Comparison of ENCODE assay signal across 10 cellular contexts in genomic region chr10:68871105-68871711, GRCh38. TPM values are rescaled to one million over a fixed set of nuclear protein-coding genes. Genes with fewer than 3 reads are reported as not detected.
DNase-seq lines count a peak whose midpoint lies in the region; ATAC-seq, FAIRE-seq and TF ChIP-seq lines count a peak whose summit lies in the region.
"Had no signal": no experiment of that assay in that cellular context is flagged by ENCODE, and none has a peak within 500 bp of the region (broad histone marks: within the 10 kb centered on the region; RNA-seq: fewer than 3 reads in every experiment).

No MANE protein-coding gene starts in this region.

- peaks cover 0 to 5% of the 10 kb centered on the region in 2 donors for H3K27me3 Mint-ChIP-seq in natural killer cell (ENCODE audit: low read depth in 2 of 2)
- H3K27me3 Mint-ChIP-seq: naive B cell had no signal

- no peaks in the 10 kb centered on the region for H3K27me3 ChIP-seq in bronchial epithelial cell (ENCODE audit: control insufficient read depth, insufficient read depth, low read length)

- H3K9me3 ChIP-seq in mucosa of descending colon (no peaks in the 10 kb centered on the region), kidney (ENCODE audit: control insufficient read depth in 1 of 2, low read length in 2 of 2) (no peaks in the 10 kb centered on the region)

- H3K4me3 ChIP-seq in bronchial epithelial cell (ENCODE audit: low read depth, low read length) (no peak overlapping the region), mucosa of descending colon (no peak overlapping the region), kidney (ENCODE audit: low read length in 2 of 2) (no peak overlapping the region)

- ATAC-seq in mucosa of descending colon (peak; percentile 50), natural killer cell (no peak), HG03354 (IDR thresholded peaks at IDR 0.05; ENCODE audit: poor library complexity, severe bottlenecking, unreplicated experiment) (no peak), GM21723 (IDR thresholded peaks at IDR 0.05; ENCODE audit: unreplicated experiment) (no peak)

- H3K4me1 Mint-ChIP-seq in natural killer cell = no peaks in the 10 kb centered on the region
- H3K4me1 Mint-ChIP-seq: naive B cell had no signal

- H3K9ac ChIP-seq in kidney (ENCODE audit: low read length in 2 of 2) = no peak overlapping the region

- no peak overlapping the region for H3K4me3 Mint-ChIP-seq in natural killer cell
- H3K4me3 Mint-ChIP-seq: naive B cell had no signal

- no peak for TF ChIP-seq CTCF in bronchial epithelial cell (IDR thresholded peaks at IDR 0.05; ENCODE audit: insufficient read depth, low read length, severe bottlenecking)
- TF ChIP-seq CTCF in mucosa of descending colon (IDR thresholded peaks at IDR 0.05) = no peak
- no peak for TF ChIP-seq CTCF in natural killer cell (IDR thresholded peaks at IDR 0.05)
- TF ChIP-seq CTCF in kidney (IDR thresholded peaks at IDR 0.05; ENCODE audit: borderline replicate concordance, extremely low read depth, insufficient read depth) = no peak

- H3K4me1 ChIP-seq in mucosa of descending colon (ENCODE audit: low read depth) = peaks cover 6% of the 10 kb centered on the region
- peaks cover 0 to 10% of the 10 kb centered on the region in 2 donors for H3K4me1 ChIP-seq in kidney (ENCODE audit: control insufficient read depth in 1 of 2, insufficient read depth in 1 of 2, low read depth in 1 of 2, low read length in 2 of 2)

- no peak overlapping the region for H3K27ac Mint-ChIP-seq in natural killer cell

- intact Hi-C loops in mucosa of descending colon (cut with DNase I, micrococcal nuclease) (no loop called here), natural killer cell (cut with micrococcal nuclease) (no loop called here), kidney (cut with DNase I) (no loop called here)

- no peak for FAIRE-seq in bronchial epithelial cell (lab: Jason Lieb, UNC)
- FAIRE-seq in kidney (lab: Jason Lieb, UNC) = no peak

- H3K9me3 Mint-ChIP-seq in natural killer cell = no peaks in the 10 kb centered on the region

- no peaks in the 10 kb centered on the region for H3K36me3 Mint-ChIP-seq in natural killer cell

- H3K36me3 ChIP-seq in bronchial epithelial cell (ENCODE audit: control insufficient read depth, insufficient read depth, low read length) = no peaks in the 10 kb centered on the region
- H3K36me3 ChIP-seq in mucosa of descending colon (ENCODE audit: low read depth) = no peaks in the 10 kb centered on the region
- H3K36me3 ChIP-seq in kidney (ENCODE audit: control insufficient read depth in 1 of 2, insufficient read depth in 2 of 2, low read length in 2 of 2) = no peaks in the 10 kb centered on the region

- H3K27ac ChIP-seq in kidney (ENCODE audit: low read depth in 2 of 2, low read length in 2 of 2) = no peak overlapping the region

- DNase-seq in AG08395 (ENCODE audit: low spot score) (peak; percentile 27), NCI-H1092 treated with DMSO at 0.1 percent for 48 hours (lab: John Stamatoyannopoulos, UW) (peak; percentile 56), bronchial epithelial cell (ENCODE audit: low read depth) (peak; percentile 2), mucosa of descending colon (peak in 1 of 3 donors; percentile 34), natural killer cell (no peak), kidney (no peak)
- DNase-seq: activated CD8-positive, alpha-beta memory T cell treated with anti-CD3 and anti-CD28 coated beads, Interleukin-2, amount 50 U/mL, for 48 hours; naive B cell had no signal

RNA-seq across cellular contexts. Expression of gene DDX50, which starts 29.9 kb away (rescaled TPM):
- total RNA-seq in bronchial epithelial cell (47.9 and 73.7 TPM in 2 replicates), mucosa of descending colon (10 to 100 TPM; 15.2 to 40.6 (median 24.6) TPM), natural killer cell (10 to 100 TPM; 28.3 to 33.1 (median 31.9) TPM), kidney (33.1 TPM)
- polyA plus RNA-seq in kidney (ENCODE audit: insufficient read depth, low read depth, low replicate concordance) = 24.0 TPM

RNA-seq across cellular contexts. Expression of gene STOX1, which starts 43.9 kb away (rescaled TPM):
- total RNA-seq in bronchial epithelial cell (under 0.01 TPM in 1 of 2 replicates, not detected in the other), mucosa of descending colon (1 to 10 TPM; 1.6 to 6.9 (median 2.9) TPM), natural killer cell (under 1 TPM in 1 of 3 donors, not detected in 2; 0.07 TPM), kidney (1.5 TPM)
- 1.5 TPM for polyA plus RNA-seq in kidney (ENCODE audit: insufficient read depth, low read depth, low replicate concordance)

Comparison
In these comparisons a context has a peak if more than half of its experiments do, and no peak if none do; other contexts are left out.
1. DNase-seq: peak in AG08395 (single experiment), NCI-H1092 treated with DMSO at 0.1 percent for 48 hours (single experiment) and bronchial epithelial cell (single experiment); none in natural killer cell (single experiment) and kidney (single experiment).